11 cellular contexts compared by ENCODE assay signal in the genomic region with DNA sequence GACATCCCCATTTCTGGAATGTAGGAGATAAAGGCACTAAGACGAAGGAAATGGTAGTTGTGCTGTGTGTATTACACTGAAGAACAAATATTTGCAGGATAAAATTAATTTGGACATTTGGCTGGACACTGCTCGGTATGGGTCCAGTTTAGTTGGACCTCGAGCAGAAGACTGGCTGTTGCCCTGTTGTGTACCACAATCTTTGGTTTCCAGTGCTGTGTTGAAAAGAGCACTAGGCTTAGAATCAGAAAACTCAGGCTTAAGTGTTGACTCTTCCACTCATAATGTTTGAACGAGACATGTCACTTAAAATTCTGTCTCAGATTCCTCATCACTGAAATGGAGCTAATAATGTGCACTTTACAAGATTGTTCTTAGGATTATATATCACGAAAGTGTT. TPM values are rescaled to one million over a fixed set of nuclear protein-coding genes. Genes with fewer than 3 reads are reported as not detected.
DNase-seq lines count a peak whose midpoint lies in the region; ATAC-seq and TF ChIP-seq lines count a peak whose summit lies in the region.
"Had no signal": no experiment of that assay in that cellular context is flagged by ENCODE, and none has a peak within 500 bp of the region (broad histone marks: within the 10 kb centered on the region; RNA-seq: fewer than 3 reads in every experiment).

No MANE protein-coding gene starts in this region.

- no peaks in the 10 kb centered on the region for H3K27me3 ChIP-seq in SU-DHL-6 (ENCODE audit: low read length)
- H3K27me3 ChIP-seq: SJSA1 had no signal

- H3K4me3 ChIP-seq in SU-DHL-6 (ENCODE audit: insufficient read depth, low read length, poor library complexity, severe bottlenecking) (peak overlapping the region; percentile 76), foreskin fibroblast (ENCODE audit: low read depth in 1 of 2, low read length in 2 of 2) (peak overlapping the region; percentile 84 to 88)

- H3K4me1 Mint-ChIP-seq in activated T-cell treated with anti-CD3 and anti-CD28 coated beads, Interleukin-2, amount 50 U/mL, for 72 hours (ENCODE audit: low read depth), result peaks cover 33% of the 10 kb centered on the region
- H3K4me1 Mint-ChIP-seq in stimulated activated naive CD8-positive, alpha-beta T cell treated with anti-CD3 and anti-CD28 coated beads, Interleukin-15, amount 100 ng/mL, for 72 hours, result peaks cover 27% of the 10 kb centered on the region

- H3F3A ChIP-seq in SU-DHL-6 (ENCODE audit: insufficient read depth), result peaks cover 22% of the 10 kb centered on the region

- ATAC-seq in activated T-cell treated with anti-CD3 and anti-CD28 coated beads, Interleukin-2, amount 50 U/mL, for 72 hours (replicated peaks in 1 of 2), result no peak
- no peak for ATAC-seq in stimulated activated naive CD8-positive, alpha-beta T cell treated with anti-CD3 and anti-CD28 coated beads, Interleukin-15, amount 100 ng/mL, for 72 hours
- no peak for ATAC-seq in GM19452 (IDR thresholded peaks at IDR 0.05; ENCODE audit: unreplicated experiment)

- no peak overlapping the region for H2AFZ ChIP-seq in SU-DHL-6 (ENCODE audit: low read depth, low read length, severe bottlenecking)

- no peaks in the 10 kb centered on the region for H3K9me3 Mint-ChIP-seq in activated T-cell treated with anti-CD3 and anti-CD28 coated beads, Interleukin-2, amount 50 U/mL, for 72 hours
- no peaks in the 10 kb centered on the region for H3K9me3 Mint-ChIP-seq in stimulated activated naive CD8-positive, alpha-beta T cell treated with anti-CD3 and anti-CD28 coated beads, Interleukin-15, amount 100 ng/mL, for 72 hours

- peak overlapping the region; percentile 83 for H3K4me2 ChIP-seq in SU-DHL-6 (ENCODE audit: low read depth, low read length, poor library complexity, severe bottlenecking)

- no peaks in the 10 kb centered on the region for H3K27me3 Mint-ChIP-seq in activated T-cell treated with anti-CD3 and anti-CD28 coated beads, Interleukin-2, amount 50 U/mL, for 72 hours (ENCODE audit: low read depth)
- peaks cover 9% of the 10 kb centered on the region for H3K27me3 Mint-ChIP-seq in stimulated activated naive CD8-positive, alpha-beta T cell treated with anti-CD3 and anti-CD28 coated beads, Interleukin-15, amount 100 ng/mL, for 72 hours

- H3K36me3 Mint-ChIP-seq in activated T-cell treated with anti-CD3 and anti-CD28 coated beads, Interleukin-2, amount 50 U/mL, for 72 hours (ENCODE audit: insufficient read depth in 2 of 2), result peaks cover 7 to 8% of the 10 kb centered on the region in 2 donors

- no peak overlapping the region for H3K27ac ChIP-seq in SU-DHL-6 (ENCODE audit: low read depth, low read length)
- H3K27ac ChIP-seq: SJSA1 had no signal

- DNase-seq in activated T-cell treated with anti-CD3 and anti-CD28 coated beads, Interleukin-2, amount 50 U/mL, for 72 hours, result no peak
- no peak for DNase-seq in activated T-cell treated with anti-CD3 and anti-CD28 coated beads, Interleukin-2, amount 50 U/mL, for 1 hour
- DNase-seq in foreskin fibroblast (no peak), GM19238 (ENCODE audit: insufficient read length, low spot score) (no peak), hippocampal formation (lab: John Stamatoyannopoulos, UW) (no peak)
- no peak for DNase-seq in stimulated activated naive CD8-positive, alpha-beta T cell treated with anti-CD3 and anti-CD28 coated beads, Interleukin-15, amount 100 ng/mL, for 72 hours

- H3K4me3 Mint-ChIP-seq in activated T-cell treated with anti-CD3 and anti-CD28 coated beads, Interleukin-2, amount 50 U/mL, for 72 hours, result peak overlapping the region; percentile 96 to 98
- H3K4me3 Mint-ChIP-seq in stimulated activated naive CD8-positive, alpha-beta T cell treated with anti-CD3 and anti-CD28 coated beads, Interleukin-15, amount 100 ng/mL, for 72 hours, result peak overlapping the region; percentile 99 to 100

- H3K9me2 ChIP-seq in SU-DHL-6 (replicated peaks; ENCODE audit: insufficient read depth, low read length), result no peaks in the 10 kb centered on the region

- peak overlapping the region; percentile 98 for H3K27ac Mint-ChIP-seq in activated T-cell treated with anti-CD3 and anti-CD28 coated beads, Interleukin-2, amount 50 U/mL, for 72 hours
- H3K27ac Mint-ChIP-seq in stimulated activated naive CD8-positive, alpha-beta T cell treated with anti-CD3 and anti-CD28 coated beads, Interleukin-15, amount 100 ng/mL, for 72 hours, result peak overlapping the region; percentile 90 to 100

- peaks cover 37% of the 10 kb centered on the region for H3K79me2 ChIP-seq in SU-DHL-6 (ENCODE audit: insufficient read depth, low read length)

- H4K20me1 ChIP-seq in SU-DHL-6 (ENCODE audit: low read depth, low read length), result peaks cover 18% of the 10 kb centered on the region

- H3K9ac ChIP-seq in SU-DHL-6 (ENCODE audit: low read length), result peak overlapping the region; percentile 91; the same call in 1 of the 2 replicates

- H3K36me3 ChIP-seq in SU-DHL-6 (ENCODE audit: low read length), result peaks cover 16% of the 10 kb centered on the region; the same call in 1 of the 2 replicates

- TF ChIP-seq CTCF in SU-DHL-6 (IDR thresholded peaks at IDR 0.05; ENCODE audit: insufficient read depth, low read length, poor library complexity, severe bottlenecking) (no peak), foreskin fibroblast (IDR thresholded peaks at IDR 0.05; ENCODE audit: low read depth, low read length) (no peak)

- H3K9me3 ChIP-seq in SU-DHL-6 (ENCODE audit: insufficient read depth, low read length), result no peaks in the 10 kb centered on the region
- H3K9me3 ChIP-seq: SJSA1 had no signal

RNA-seq across cellular contexts. Expression of gene ARPC5, which starts 1.2 kb away (rescaled TPM):
- 10 to 100 TPM; 79.1 to 80.1 TPM for total RNA-seq in activated T-cell treated with anti-CD3 and anti-CD28 coated beads, Interleukin-2, amount 50 U/mL, for 72 hours

RNA-seq across cellular contexts. Expression of gene APOBEC4, which starts 16.3 kb away (rescaled TPM):
- total RNA-seq in activated T-cell treated with anti-CD3 and anti-CD28 coated beads, Interleukin-2, amount 50 U/mL, for 72 hours, result not detected
- total RNA-seq: dermis microvascular lymphatic vessel endothelial cell, HT1080, SJSA1 had no signal

RNA-seq across cellular contexts. Expression of gene NCF2, which starts 46.5 kb away (rescaled TPM):
- total RNA-seq in activated T-cell treated with anti-CD3 and anti-CD28 coated beads, Interleukin-2, amount 50 U/mL, for 72 hours, result 10 to 100 TPM; 22.6 to 29.5 TPM
- total RNA-seq: dermis microvascular lymphatic vessel endothelial cell had no signal
